8 cellular contexts compared by ENCODE assay signal in genomic region chr7:3301472-3301778, GRCh38. TPM values are rescaled to one million over a fixed set of nuclear protein-coding genes. Genes with fewer than 3 reads are reported as not detected.
DNase-seq lines count a peak whose midpoint lies in the region; ATAC-seq and TF ChIP-seq lines count a peak whose summit lies in the region.

No MANE protein-coding gene starts in this region.

- H3K9me3 ChIP-seq in mesodermal cell (ENCODE audit: control insufficient read depth, low read length), result no peaks in the 10 kb centered on the region
- no peaks in the 10 kb centered on the region for H3K9me3 ChIP-seq in MM.1S (replicated peaks; ENCODE audit: insufficient read depth, low read length)

- DNase-seq in GM03348 (ENCODE audit: low spot score), result peak; percentile 21
- no peak for DNase-seq in WTC11 (ENCODE audit: low spot score)
- DNase-seq in cerebellar cortex (ENCODE audit: low spot score), result no peak
- DNase-seq in osteocyte (ENCODE audit: extremely low spot score, unreplicated experiment), result no peak
- no peak for DNase-seq in GM19238 (ENCODE audit: insufficient read length, low spot score)
- no peak for DNase-seq in MM.1S

- CTCF ChIA-PET in WTC11 (lab: Charles Lee), result interaction anchor here (0.6 to 6.0 kb wide), 9 partner anchors 11 to 521 kb away, joined by 3 to 78 read pairs (median 5); no protein-coding TSS in a partner anchor

- POLR2A ChIA-PET in WTC11 (lab: Charles Lee), result no interaction called here

- no peaks in the 10 kb centered on the region for H3K9me2 ChIP-seq in MM.1S (replicated peaks; ENCODE audit: insufficient read depth, low read length)

- H3K9ac ChIP-seq in MM.1S (ENCODE audit: low read length), result no peak overlapping the region

- H2AFZ ChIP-seq in MM.1S (ENCODE audit: low read length), result no peak overlapping the region

- no peak overlapping the region for H3K4me2 ChIP-seq in MM.1S (ENCODE audit: low read depth, low read length)

- H3K36me3 ChIP-seq in mesodermal cell (ENCODE audit: control insufficient read depth, insufficient read depth, low read length) (no peaks in the 10 kb centered on the region), MM.1S (replicated peaks; ENCODE audit: insufficient read depth, low read length) (no peaks in the 10 kb centered on the region)

- no peaks in the 10 kb centered on the region for H3K79me2 ChIP-seq in MM.1S (ENCODE audit: low read length)

- H3K27ac ChIP-seq in mesodermal cell (ENCODE audit: low read depth, low read length, severe bottlenecking) (no peak overlapping the region), MM.1S (ENCODE audit: low read length) (no peak overlapping the region)

- peaks cover 40% of the 10 kb centered on the region for H3K4me1 Mint-ChIP-seq in WTC11
- peaks cover 11% of the 10 kb centered on the region for H3K4me1 Mint-ChIP-seq in osteocyte (ENCODE audit: unreplicated experiment)

- peak; percentile 15 for ATAC-seq in HG02571 (IDR thresholded peaks at IDR 0.05; ENCODE audit: unreplicated experiment)
- ATAC-seq in WTC11, result peak; percentile 4

- H4K20me1 ChIP-seq in MM.1S (ENCODE audit: insufficient read depth, low read length), result no peaks in the 10 kb centered on the region

- H3K9me3 Mint-ChIP-seq in WTC11 (no peaks in the 10 kb centered on the region), osteocyte (ENCODE audit: unreplicated experiment) (no peaks in the 10 kb centered on the region)

- TF ChIP-seq CTCF in WTC11 (IDR thresholded peaks at IDR 0.05) (no peak), osteocyte (IDR thresholded peaks at IDR 0.05) (no peak), MM.1S (IDR thresholded peaks at IDR 0.05; ENCODE audit: low read length) (no peak)

- H3K27me3 Mint-ChIP-seq in WTC11 (ENCODE audit: low read depth) (peaks cover 24% of the 10 kb centered on the region), osteocyte (ENCODE audit: unreplicated experiment) (peaks cover 18% of the 10 kb centered on the region)

- H3K36me3 Mint-ChIP-seq in WTC11 (no peaks in the 10 kb centered on the region), osteocyte (ENCODE audit: unreplicated experiment) (no peaks in the 10 kb centered on the region)

- no peaks in the 10 kb centered on the region for H3F3A ChIP-seq in MM.1S (ENCODE audit: insufficient read depth, low read length)

- H3K27ac Mint-ChIP-seq in WTC11, result no peak overlapping the region
- no peak overlapping the region for H3K27ac Mint-ChIP-seq in osteocyte (ENCODE audit: unreplicated experiment)

- no peaks in the 10 kb centered on the region for H3K27me3 ChIP-seq in MM.1S (replicated peaks; ENCODE audit: insufficient read depth, low read length)

- H3K4me3 Mint-ChIP-seq in WTC11 (no peak overlapping the region), osteocyte (ENCODE audit: unreplicated experiment) (no peak overlapping the region)

- H3K4me3 ChIP-seq in mesodermal cell (ENCODE audit: extremely low read depth, insufficient read depth, low read length, poor library complexity, severe bottlenecking) (peak overlapping the region; percentile 43), MM.1S (ENCODE audit: low read length) (no peak overlapping the region)

- WGBS in mesodermal cell (ENCODE audit: insufficient coverage in 2 of 2), 2 experiments, result 0% methylated on average over 2 to 54 of the region's 63 CpGs

- H3K4me1 ChIP-seq in mesodermal cell (ENCODE audit: control insufficient read depth, insufficient read depth, low read length, poor library complexity, severe bottlenecking) (no peaks in the 10 kb centered on the region), MM.1S (ENCODE audit: low read length) (no peaks in the 10 kb centered on the region)

TF ChIP-seq in WTC11, 78 proteins besides CTCF, POLR2A, EP300 and RAD21:
- TF ChIP-seq ESRRA (CRISPR knock-in tag; IDR thresholded peaks at IDR 0.05; ENCODE audit: borderline replicate concordance) (no peak), ERG (CRISPR knock-in tag; IDR thresholded peaks at IDR 0.05) (no peak), CBFB (CRISPR knock-in tag; IDR thresholded peaks at IDR 0.05; ENCODE audit: low read depth) (no peak), GABPB1 (CRISPR knock-in tag; IDR thresholded peaks at IDR 0.05) (no peak), ZNF263 (CRISPR knock-in tag; IDR thresholded peaks at IDR 0.05; ENCODE audit: low read depth) (no peak), MAX (CRISPR knock-in tag; IDR thresholded peaks at IDR 0.05) (no peak), ZNF232 (CRISPR knock-in tag; IDR thresholded peaks at IDR 0.05) (no peak), SMAD4 (CRISPR knock-in tag; IDR thresholded peaks at IDR 0.05) (no peak)

RNA-seq across cellular contexts. Expression of gene SDK1, which starts 0.4 kb away (rescaled TPM):
- total RNA-seq in WTC11 (2021) (9.3 to 10.5 TPM (median 10.0 TPM) in 3 replicates), osteocyte (5.4 and 5.6 TPM in 2 replicates)
- polyA plus RNA-seq in mesodermal cell (2013, experiment 1 of 2), result 4.8 TPM
- 5.6 TPM for polyA plus RNA-seq in mesodermal cell (2013, experiment 2 of 2)
